Comparison of ENCODE assay signal across 9 cellular contexts in genomic region chr3:58577269-58577821, GRCh38. TPM values are rescaled to one million over a fixed set of nuclear protein-coding genes. Genes with fewer than 3 reads are reported as not detected.
DNase-seq lines count a peak whose midpoint lies in the region; ATAC-seq and TF ChIP-seq lines count a peak whose summit lies in the region.
"Had no signal": no experiment of that assay in that cellular context is flagged by ENCODE, and none has a peak within 500 bp of the region (broad histone marks: within the 10 kb centered on the region; RNA-seq: fewer than 3 reads in every experiment).

A gene with protein sequence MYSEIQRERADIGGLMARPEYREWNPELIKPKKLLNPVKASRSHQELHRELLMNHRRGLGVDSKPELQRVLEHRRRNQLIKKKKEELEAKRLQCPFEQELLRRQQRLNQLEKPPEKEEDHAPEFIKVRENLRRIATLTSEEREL (minus strand): TSS chr3:58577391. CDS start chr3:58569860, 7,531 bp downstream.

- H3K27ac ChIP-seq in AG04450 (ENCODE audit: low read depth, low read length) (no peak within 1 kb of the TSS), cardiac muscle cell (no peak within 1 kb of the TSS)

- no peak for ATAC-seq in GM18517 (IDR thresholded peaks at IDR 0.05; ENCODE audit: unreplicated experiment)
- no peak for ATAC-seq in GM21515 (IDR thresholded peaks at IDR 0.05; ENCODE audit: unreplicated experiment)

- no peak within 1 kb of the TSS for H3K4me3 ChIP-seq in AG04450 (ENCODE audit: low read depth, low read length)
- H3K4me3 ChIP-seq in cardiac muscle cell, result no peak within 1 kb of the TSS

- DNase-seq in AG04450 (ENCODE audit: low read depth, low spot score) (no peak), anterior cingulate cortex (lab: John Stamatoyannopoulos, UW) (peak in 52 of 58 donors; percentile 18 to 88 (median 62)), cardiac muscle cell (ENCODE audit: low read depth in 1 of 2, low spot score in 1 of 2) (peak in 1 of 2 donors; percentile 80), occipital lobe (lab: John Stamatoyannopoulos, UW) (peak; percentile 19), COR-L47 (lab: John Stamatoyannopoulos, UW) (no peak), NCI-H2171 (lab: John Stamatoyannopoulos, UW) (no peak)
- DNase-seq: CD4-positive, alpha-beta memory T cell had no signal

- POLR2A ChIA-PET in AG04450 (lab: Yijun Ruan, JAX), result no interaction called here

- H3K27me3 ChIP-seq in AG04450 (ENCODE audit: control insufficient read depth, insufficient read depth, low read length) (peaks cover 17% of the 10 kb centered on the region), cardiac muscle cell (peaks cover 12% of the 10 kb centered on the region)

- TF ChIP-seq CTCF in AG04450 (IDR thresholded peaks at IDR 0.05; ENCODE audit: low read depth, low read length), result peak; percentile 32
- peak; percentile 35 for TF ChIP-seq CTCF in cardiac muscle cell (IDR thresholded peaks at IDR 0.05; ENCODE audit: low read depth, low read length)

- no peaks in the 10 kb centered on the region for H3K4me1 ChIP-seq in cardiac muscle cell (ENCODE audit: low read depth)

- no peaks in the 10 kb centered on the region for H3K9me3 ChIP-seq in AG04450 (ENCODE audit: control insufficient read depth, insufficient read depth, low read length)
- H3K9me3 ChIP-seq in cardiac muscle cell (ENCODE audit: low read depth), result no peaks in the 10 kb centered on the region

- no peaks in the 10 kb centered on the region for H3K36me3 ChIP-seq in cardiac muscle cell

- CTCF ChIA-PET in AG04450 (lab: Charles Lee), result interaction anchor here (1.2 to 4.2 kb wide), 4 partner anchors 8 to 53 kb away, joined by 4 to 23 read pairs (median 10); no protein-coding TSS in a partner anchor

RNA-seq across cellular contexts. Expression of the gene that starts here (rescaled TPM):
- 0.02 TPM in 1 of 2 replicates, not detected in the other for polyA plus RNA-seq in AG04450 (2011; rRNA removed)
- polyA minus RNA-seq in AG04450 (2011; rRNA and poly(A)+ RNA removed), result not detected in 2 replicates
- not detected in 2 replicates for total RNA-seq in cardiac muscle cell
- not detected in 2 replicates for polyA plus RNA-seq in cardiac muscle cell
- total RNA-seq in occipital lobe, result 24.8 TPM
- total RNA-seq: CD4-positive, alpha-beta memory T cell had no signal
- polyA plus RNA-seq: CD4-positive, alpha-beta memory T cell had no signal

Comparison
In these comparisons a context has a peak if more than half of its experiments do, and no peak if none do; other contexts are left out.
1. RNA of the gene that starts here (total RNA-seq): 24.8 TPM in occipital lobe (single experiment); not detected in cardiac muscle cell; every median in the first group is over 10 times any median in the second.
2. DNase-seq: peak in anterior cingulate cortex (52 of 58) and occipital lobe (single experiment); none in AG04450 (single experiment), COR-L47 (single experiment) and NCI-H2171 (single experiment).